Comparison of ENCODE assay signal across 1 cellular context in genomic region chr1:167911413-167911812, GRCh38.
TF ChIP-seq lines count a peak whose summit lies in the region.

No MANE protein-coding gene starts in this region.

TF ChIP-seq in GM23338, 12 proteins besides CTCF, POLR2A, EP300 and RAD21:
- no peak for TF ChIP-seq ZNF331 (CRISPR knock-in tag; IDR thresholded peaks at IDR 0.05; ENCODE audit: low read depth)
- TF ChIP-seq ETS1 (IDR thresholded peaks at IDR 0.05) = no peak
- no peak for TF ChIP-seq EZH2 (IDR thresholded peaks at IDR 0.05; ENCODE audit: low read depth, unreplicated experiment)
- TF ChIP-seq, protein P1, sequence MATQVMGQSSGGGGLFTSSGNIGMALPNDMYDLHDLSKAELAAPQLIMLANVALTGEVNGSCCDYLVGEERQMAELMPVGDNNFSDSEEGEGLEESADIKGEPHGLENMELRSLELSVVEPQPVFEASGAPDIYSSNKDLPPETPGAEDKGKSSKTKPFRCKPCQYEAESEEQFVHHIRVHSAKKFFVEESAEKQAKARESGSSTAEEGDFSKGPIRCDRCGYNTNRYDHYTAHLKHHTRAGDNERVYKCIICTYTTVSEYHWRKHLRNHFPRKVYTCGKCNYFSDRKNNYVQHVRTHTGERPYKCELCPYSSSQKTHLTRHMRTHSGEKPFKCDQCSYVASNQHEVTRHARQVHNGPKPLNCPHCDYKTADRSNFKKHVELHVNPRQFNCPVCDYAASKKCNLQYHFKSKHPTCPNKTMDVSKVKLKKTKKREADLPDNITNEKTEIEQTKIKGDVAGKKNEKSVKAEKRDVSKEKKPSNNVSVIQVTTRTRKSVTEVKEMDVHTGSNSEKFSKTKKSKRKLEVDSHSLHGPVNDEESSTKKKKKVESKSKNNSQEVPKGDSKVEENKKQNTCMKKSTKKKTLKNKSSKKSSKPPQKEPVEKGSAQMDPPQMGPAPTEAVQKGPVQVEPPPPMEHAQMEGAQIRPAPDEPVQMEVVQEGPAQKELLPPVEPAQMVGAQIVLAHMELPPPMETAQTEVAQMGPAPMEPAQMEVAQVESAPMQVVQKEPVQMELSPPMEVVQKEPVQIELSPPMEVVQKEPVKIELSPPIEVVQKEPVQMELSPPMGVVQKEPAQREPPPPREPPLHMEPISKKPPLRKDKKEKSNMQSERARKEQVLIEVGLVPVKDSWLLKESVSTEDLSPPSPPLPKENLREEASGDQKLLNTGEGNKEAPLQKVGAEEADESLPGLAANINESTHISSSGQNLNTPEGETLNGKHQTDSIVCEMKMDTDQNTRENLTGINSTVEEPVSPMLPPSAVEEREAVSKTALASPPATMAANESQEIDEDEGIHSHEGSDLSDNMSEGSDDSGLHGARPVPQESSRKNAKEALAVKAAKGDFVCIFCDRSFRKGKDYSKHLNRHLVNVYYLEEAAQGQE (IDR thresholded peaks at IDR 0.05; ENCODE audit: unreplicated experiment) = no peak
- TF ChIP-seq JUNB (IDR thresholded peaks at IDR 0.05; ENCODE audit: unreplicated experiment) = no peak
- TF ChIP-seq STAT1 (IDR thresholded peaks at IDR 0.05; ENCODE audit: unreplicated experiment) = no peak
- TF ChIP-seq ZNF114 (CRISPR knock-in tag; IDR thresholded peaks at IDR 0.05) = no peak
- TF ChIP-seq POLR2AphosphoS5 (IDR thresholded peaks at IDR 0.05; ENCODE audit: low read depth) = no peak
